8 cellular contexts compared by ENCODE assay signal in the genomic region with DNA sequence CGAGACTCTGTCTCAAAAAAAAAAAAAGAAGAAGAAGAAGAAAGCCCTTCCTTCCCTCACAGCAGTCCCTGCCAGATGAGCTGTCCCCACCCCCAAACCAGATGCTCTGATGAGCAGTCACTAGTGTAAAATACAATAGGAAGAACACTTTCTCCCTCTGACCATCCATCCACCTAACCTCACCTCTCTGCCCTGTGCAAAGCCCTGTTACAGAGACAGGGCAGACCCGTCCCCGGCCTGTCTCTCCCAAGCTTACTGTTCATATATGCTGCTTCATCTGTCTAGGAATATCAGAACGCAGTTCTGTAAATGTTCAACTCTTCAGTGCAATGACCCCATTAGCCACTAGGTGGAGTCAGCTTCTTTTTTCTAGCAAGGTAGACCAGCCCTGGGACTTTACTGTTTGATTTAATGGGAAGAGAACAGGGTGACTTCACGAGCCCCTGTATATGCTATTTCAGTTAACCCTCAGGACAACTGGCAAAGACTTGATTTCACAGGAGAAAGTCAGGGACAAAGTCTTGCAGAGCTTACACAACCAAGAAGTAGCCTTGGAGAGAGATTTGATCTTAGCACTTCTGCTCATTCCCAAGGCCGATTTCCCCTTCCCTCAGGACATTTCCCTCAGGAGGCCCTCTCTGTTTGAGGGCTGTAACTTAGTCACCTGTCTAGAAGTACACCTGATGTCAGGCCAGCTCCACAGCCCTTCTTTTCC. TPM values are rescaled to one million over a fixed set of nuclear protein-coding genes. Genes with fewer than 3 reads are reported as not detected.
DNase-seq lines count a peak whose midpoint lies in the region; ATAC-seq, FAIRE-seq and TF ChIP-seq lines count a peak whose summit lies in the region.

No MANE protein-coding gene starts in this region.

- peak; percentile 95 for DNase-seq in DMS53 (lab: John Stamatoyannopoulos, UW)
- peak; percentile 96 for DNase-seq in GM23338 (ENCODE audit: low spot score)
- peak; percentile 68 for DNase-seq in NCI-H146 (lab: John Stamatoyannopoulos, UW)
- peak; percentile 89 for DNase-seq in SW480 (ENCODE audit: low spot score)
- DNase-seq in amniotic epithelial cell (ENCODE audit: low read depth), result peak; percentile 77
- DNase-seq in right cardiac atrium, result no peak
- DNase-seq in sigmoid colon, result peak; percentile 81
- no peak for DNase-seq in H54 (ENCODE audit: insufficient read length, low spot score)

- H3F3A ChIP-seq in GM23338 (replicated peaks; ENCODE audit: low read depth), result 0 out of 2 replicates have a peak, but pooled peaks cover 4% of the 10 kb centered on the region

- peak; percentile 88 to 96 for TF ChIP-seq CTCF in GM23338 (conservative IDR thresholded peaks at IDR 0.05; ENCODE audit: low read depth in 2 of 2)
- TF ChIP-seq CTCF in sigmoid colon (IDR thresholded peaks at IDR 0.05), result peak; percentile 50 to 93 (median 78)

- H4K20me1 ChIP-seq in GM23338 (replicated peaks; ENCODE audit: insufficient read depth), result peaks cover 7% of the 10 kb centered on the region; the same call in 1 of the 2 replicates

- H3K27ac ChIP-seq in GM23338 (ENCODE audit: low read depth) (no peak overlapping the region), right cardiac atrium (ENCODE audit: low read length) (no peak overlapping the region), sigmoid colon (no peak overlapping the region)

- no peaks in the 10 kb centered on the region for H3K27me3 ChIP-seq in GM23338 (ENCODE audit: insufficient read depth)
- H3K27me3 ChIP-seq in right cardiac atrium (ENCODE audit: control insufficient read depth, insufficient read depth), result no peaks in the 10 kb centered on the region
- no peaks in the 10 kb centered on the region for H3K27me3 ChIP-seq in sigmoid colon

- intact Hi-C loops in right cardiac atrium (cut with DNase I), result loop anchor here in 3 of 4 donors (5.0 kb wide), 1 partner anchor 40 kb away; no protein-coding TSS in a partner anchor
- intact Hi-C loops in sigmoid colon (cut with DNase I), result loop anchor here (1.0 kb wide), 1 partner anchor 38 kb away; no protein-coding TSS in a partner anchor

- H3K79me2 ChIP-seq in GM23338 (replicated peaks; ENCODE audit: insufficient read depth), result no peaks in the 10 kb centered on the region

- TF ChIP-seq POLR2A in sigmoid colon (IDR thresholded peaks at IDR 0.05), result no peak
- no peak for TF ChIP-seq POLR2A in H54 (IDR thresholded peaks at IDR 0.05; ENCODE audit: low read depth, low read length)

- TF ChIP-seq EP300 in sigmoid colon (IDR thresholded peaks at IDR 0.05), result no peak

- 21% methylated on average over 5 of the region's 6 CpGs for WGBS in right cardiac atrium
- WGBS in sigmoid colon, 2 donors, result 18 to 22% methylated on average over 5 to 6 of the region's 6 CpGs

- H2AFZ ChIP-seq in GM23338, result no peak overlapping the region

- no peaks in the 10 kb centered on the region for H3K36me3 ChIP-seq in GM23338 (ENCODE audit: insufficient read depth)
- H3K36me3 ChIP-seq in sigmoid colon, result peaks cover 0 to 5% (median 0%) of the 10 kb centered on the region in 4 donors

- no peak for FAIRE-seq in H54 (lab: Jason Lieb, UNC)

- ATAC-seq in GM23338, result peak; percentile 91
- ATAC-seq in right cardiac atrium, result peak; percentile 66 to 72

- no peaks in the 10 kb centered on the region for H3K4me1 ChIP-seq in GM23338 (ENCODE audit: insufficient read depth)
- no peaks in the 10 kb centered on the region for H3K4me1 ChIP-seq in right cardiac atrium (ENCODE audit: control insufficient read depth, insufficient read depth, low read length)
- H3K4me1 ChIP-seq in sigmoid colon, result peaks cover 0 to 3% (median 1%) of the 10 kb centered on the region in 4 donors

- no peaks in the 10 kb centered on the region for H3K9me3 ChIP-seq in right cardiac atrium (ENCODE audit: control insufficient read depth, low read length)
- no peaks in the 10 kb centered on the region for H3K9me3 ChIP-seq in sigmoid colon

- H3K4me3 ChIP-seq in GM23338, result no peak overlapping the region
- H3K4me3 ChIP-seq in right cardiac atrium (ENCODE audit: low read length), result no peak overlapping the region
- H3K4me3 ChIP-seq in sigmoid colon, result no peak overlapping the region

- H3K9me2 ChIP-seq in GM23338 (ENCODE audit: insufficient read depth), result no peaks in the 10 kb centered on the region

- peaks cover 3% of the 10 kb centered on the region; the same call in 2 of the 3 replicates for H3K4me1 Mint-ChIP-seq in GM23338

- peaks cover 3% of the 10 kb centered on the region for H3K27me3 Mint-ChIP-seq in GM23338 (ENCODE audit: insufficient read depth, low read depth, poor library complexity)

- no peak overlapping the region for H3K4me3 Mint-ChIP-seq in GM23338

- H3K36me3 Mint-ChIP-seq in GM23338 (ENCODE audit: low read depth), result no peaks in the 10 kb centered on the region

- H3K9me3 Mint-ChIP-seq in GM23338, result no peaks in the 10 kb centered on the region; the same call in 2 of the 3 replicates

- no peak overlapping the region for H3K4me2 ChIP-seq in GM23338

- H3K27ac Mint-ChIP-seq in GM23338, result no peak overlapping the region

TF ChIP-seq in GM23338, 12 proteins besides CTCF, POLR2A, EP300 and RAD21:
- TF ChIP-seq ZNF331 (CRISPR knock-in tag; IDR thresholded peaks at IDR 0.05; ENCODE audit: low read depth) (no peak), EZH2 (IDR thresholded peaks at IDR 0.05; ENCODE audit: low read depth, unreplicated experiment) (no peak), CREB1 (CRISPR knock-in tag; IDR thresholded peaks at IDR 0.05; ENCODE audit: low read depth) (no peak), EZH2phosphoT487 (IDR thresholded peaks at IDR 0.05; ENCODE audit: unreplicated experiment) (no peak), JUNB (IDR thresholded peaks at IDR 0.05; ENCODE audit: unreplicated experiment) (no peak), STAT1 (IDR thresholded peaks at IDR 0.05; ENCODE audit: unreplicated experiment) (no peak), NANOG (IDR thresholded peaks at IDR 0.05; ENCODE audit: borderline replicate concordance) (no peak)
- TF ChIP-seq, protein P1, sequence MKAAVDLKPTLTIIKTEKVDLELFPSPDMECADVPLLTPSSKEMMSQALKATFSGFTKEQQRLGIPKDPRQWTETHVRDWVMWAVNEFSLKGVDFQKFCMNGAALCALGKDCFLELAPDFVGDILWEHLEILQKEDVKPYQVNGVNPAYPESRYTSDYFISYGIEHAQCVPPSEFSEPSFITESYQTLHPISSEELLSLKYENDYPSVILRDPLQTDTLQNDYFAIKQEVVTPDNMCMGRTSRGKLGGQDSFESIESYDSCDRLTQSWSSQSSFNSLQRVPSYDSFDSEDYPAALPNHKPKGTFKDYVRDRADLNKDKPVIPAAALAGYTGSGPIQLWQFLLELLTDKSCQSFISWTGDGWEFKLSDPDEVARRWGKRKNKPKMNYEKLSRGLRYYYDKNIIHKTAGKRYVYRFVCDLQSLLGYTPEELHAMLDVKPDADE (IDR thresholded peaks at IDR 0.05), result no peak

RNA-seq across cellular contexts. Expression of a gene that starts 14.9 kb away (rescaled TPM):
- total RNA-seq in GM23338 (2014; rRNA removed; shearing (Covaris generic)), result 145 and 150 TPM in 2 replicates
- 40.3 and 43.4 TPM in 2 replicates for polyA plus RNA-seq in GM23338 (2016; fragmentation: Nextera tagmentation; extraction: Ambion mirVana)
- total RNA-seq in right cardiac atrium, result 1 to 10 TPM; 1.9 to 3.7 (median 3.5) TPM
- polyA plus RNA-seq in right cardiac atrium, result 1.5 TPM
- 10 to 100 TPM in 1 of 4 donors, 1 to 10 TPM in 3; 3.0 to 11.8 (median 6.1) TPM for total RNA-seq in sigmoid colon
- 10 to 100 TPM in 1 of 3 donors, 1 to 10 TPM in 2; 4.9 to 45.0 (median 6.6) TPM for polyA plus RNA-seq in sigmoid colon

RNA-seq across cellular contexts. Expression of a gene that starts 49.3 kb away (rescaled TPM):
- 21.6 and 27.2 TPM in 2 replicates for total RNA-seq in GM23338 (2014; rRNA removed; shearing (Covaris generic))
- polyA plus RNA-seq in GM23338 (2016; fragmentation: Nextera tagmentation; extraction: Ambion mirVana), result 6.8 and 11.0 TPM in 2 replicates
- total RNA-seq in right cardiac atrium, result 10 to 100 TPM; 10.8 to 13.8 (median 11.9) TPM
- 5.5 TPM for polyA plus RNA-seq in right cardiac atrium
- total RNA-seq in sigmoid colon, result 10 to 100 TPM; 12.5 to 21.9 (median 15.0) TPM
- 1 to 10 TPM; 3.0 to 8.9 (median 4.2) TPM for polyA plus RNA-seq in sigmoid colon

Comparison
In these comparisons a context has a peak if more than half of its experiments do, and no peak if none do; other contexts are left out.
1. DNase-seq: peak in DMS53 (single experiment), GM23338 (single experiment), NCI-H146 (single experiment), SW480 (single experiment), amniotic epithelial cell (single experiment) and sigmoid colon (single experiment); none in right cardiac atrium (0 of 3) and H54 (single experiment).
2. RNA of a gene that starts 14.9 kb away (total RNA-seq): 145 to 150 TPM in GM23338; 3.0 to 11.8 TPM in sigmoid colon and 1.9 to 3.7 TPM in right cardiac atrium; every median in the first group is over 10 times any median in the second.